23 cellular contexts compared by ENCODE assay signal in the genomic region with DNA sequence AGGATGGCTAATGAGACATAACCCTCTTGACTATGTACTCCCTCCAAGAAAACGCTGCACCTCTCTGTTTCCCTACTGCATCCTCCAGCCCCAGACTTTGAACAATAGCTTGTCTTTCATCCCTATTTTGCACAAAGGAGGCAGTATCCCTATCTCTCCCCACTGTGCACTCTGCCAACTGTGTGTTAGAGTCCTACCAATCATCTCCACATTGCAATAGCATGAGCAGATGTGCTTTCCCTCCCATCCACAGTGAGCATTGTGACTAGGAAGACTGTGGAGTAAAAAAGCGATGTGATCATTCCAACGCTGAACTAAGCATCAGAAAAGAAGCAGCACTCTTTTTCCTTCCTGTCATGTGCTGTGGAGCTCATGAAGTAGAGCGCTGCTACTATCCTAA.
"Had no signal": no experiment of that assay in that cellular context is flagged by ENCODE, and none has a peak within 500 bp of the region (broad histone marks: within the 10 kb centered on the region; RNA-seq: fewer than 3 reads in every experiment).

No MANE protein-coding gene starts in this region.

- H3K27me3 ChIP-seq: brain microvascular endothelial cell, esophagus muscularis mucosa, gastroesophageal sphincter, neural progenitor cell, pancreas, sigmoid colon, tibial nerve, uterus had no signal

- ATAC-seq: activated CD8-positive, alpha-beta T cell treated with anti-CD3 and anti-CD28 coated beads, Interleukin-2, amount 10 ng/mL, durations not matched to agents 7 days and 5 days; activated T-cell treated with anti-CD3 and anti-CD28 coated beads, Interleukin-2, amount 50 U/mL, for 4 hours; gastroesophageal sphincter; left lobe of liver; naive thymus-derived CD4-positive, alpha-beta T cell; pancreas; stimulated activated memory B cell treated with anti-CD40 and anti-IgM and Interleukin-4, amounts not matched to agents 10 μg/mL and 1 μg/mL and 100 μg/mL, for 72 hours had no signal

- H3K36me3 ChIP-seq: brain microvascular endothelial cell, esophagus muscularis mucosa, gastroesophageal sphincter, pancreas, sigmoid colon, tibial nerve, uterus had no signal

- H3K4me3 ChIP-seq: esophagus muscularis mucosa, gastroesophageal sphincter, neural progenitor cell, pancreas, sigmoid colon, tibial nerve, uterus had no signal

- H3K27ac ChIP-seq: brain microvascular endothelial cell, esophagus muscularis mucosa, gastroesophageal sphincter, neural progenitor cell, pancreas, sigmoid colon, tibial nerve, uterus had no signal

- H3K4me2 ChIP-seq: neural progenitor cell had no signal

- H3K9ac ChIP-seq: neural progenitor cell had no signal

- H2AFZ ChIP-seq: neural progenitor cell had no signal

- FAIRE-seq: endothelial cell of umbilical vein, keratinocyte, pancreas had no signal

- DNase-seq: activated CD4-positive, alpha-beta T cell treated with anti-CD3 and anti-CD28 coated beads, Interleukin-2, amount 10 ng/mL, durations not matched to agents 7 days and 5 days; activated CD8-positive, alpha-beta memory T cell treated with anti-CD3 and anti-CD28 coated beads, Interleukin-2, amount 50 U/mL, for 4 hours; activated CD8-positive, alpha-beta T cell treated with anti-CD3 and anti-CD28 coated beads, Interleukin-2, amount 10 ng/mL, durations not matched to agents 7 days and 5 days; activated naive CD4-positive, alpha-beta T cell treated with anti-CD3 and anti-CD28 coated beads for 36 hours; activated T-cell treated with anti-CD3 and anti-CD28 coated beads, Interleukin-2, amount 50 U/mL, for 4 hours; aorta; brain microvascular endothelial cell; cerebellar nuclear complex; effector CD8-positive, alpha-beta T cell; naive thymus-derived CD4-positive, alpha-beta T cell; pancreas; sigmoid colon; stimulated activated CD4-positive, alpha-beta T cell treated with anti-CD3 and anti-CD28 coated beads, Interleukin-4, amount 100 ng/mL, for 24 hours; T1000; uterus had no signal

- H3K4me1 ChIP-seq: esophagus muscularis mucosa, gastroesophageal sphincter, neural progenitor cell, pancreas, sigmoid colon, tibial nerve, uterus had no signal

- H3K9me3 ChIP-seq: esophagus muscularis mucosa, gastroesophageal sphincter, sigmoid colon, tibial nerve, uterus had no signal
